Comparison of ENCODE assay signal across 16 cellular contexts in the genomic region with DNA sequence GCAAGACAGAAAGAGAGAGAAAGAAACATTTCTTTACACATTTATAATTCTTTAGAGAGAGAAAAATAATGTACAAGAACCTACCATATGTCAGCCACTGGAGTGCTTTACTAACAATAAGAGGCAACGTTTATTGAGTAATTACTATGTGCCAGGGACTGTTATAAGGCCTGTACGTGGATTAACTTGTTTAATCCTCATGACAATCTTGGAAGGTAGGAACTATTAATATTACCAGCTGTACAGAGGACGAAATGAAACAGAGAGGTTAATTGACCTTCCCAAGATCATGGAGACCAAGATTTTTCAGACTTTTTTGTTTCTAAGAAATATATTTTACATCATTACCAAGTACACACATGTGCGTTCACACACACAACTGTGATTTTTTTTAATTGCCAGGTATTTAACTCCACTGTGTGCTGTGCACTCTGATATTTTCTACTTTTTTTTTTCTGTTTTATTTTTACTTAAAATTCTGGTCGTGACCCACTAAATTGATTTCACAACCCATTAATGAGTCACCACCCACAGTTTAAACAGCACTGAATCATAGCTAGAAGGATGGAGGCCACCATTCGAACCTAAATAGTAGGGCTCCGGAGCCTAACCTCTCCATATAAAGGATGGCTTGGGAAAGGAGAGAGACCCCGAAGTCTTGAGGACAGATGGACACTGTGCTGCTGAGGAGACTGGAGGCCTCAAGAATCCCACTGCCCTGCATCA. TPM values are rescaled to one million over a fixed set of nuclear protein-coding genes. Genes with fewer than 3 reads are reported as not detected.
DNase-seq lines count a peak whose midpoint lies in the region; FAIRE-seq and TF ChIP-seq lines count a peak whose summit lies in the region.
"Had no signal": no experiment of that assay in that cellular context is flagged by ENCODE, and none has a peak within 500 bp of the region (broad histone marks: within the 10 kb centered on the region; RNA-seq: fewer than 3 reads in every experiment).

No MANE protein-coding gene starts in this region.

- no peaks in the 10 kb centered on the region for H3K36me3 ChIP-seq in adrenal gland (replicated peaks in 1 of 2)
- H3K36me3 ChIP-seq in CD4-positive, alpha-beta memory T cell (ENCODE audit: insufficient read depth, low read length), result no peaks in the 10 kb centered on the region

- H3K9me3 ChIP-seq in adrenal gland (replicated peaks in 1 of 3), result no peaks in the 10 kb centered on the region
- no peaks in the 10 kb centered on the region for H3K9me3 ChIP-seq in CD4-positive, alpha-beta memory T cell (ENCODE audit: control insufficient read depth in 1 of 2, low read length in 2 of 2)
- H3K9me3 ChIP-seq: Peyer's patch had no signal

- no peak for TF ChIP-seq CTCF in HFFc6 (IDR thresholded peaks at IDR 0.05)
- no peak for TF ChIP-seq CTCF in adrenal gland (IDR thresholded peaks at IDR 0.05)
- TF ChIP-seq CTCF in foreskin fibroblast (IDR thresholded peaks at IDR 0.05; ENCODE audit: low read depth, low read length), result no peak

- peaks cover 41 to 43% of the 10 kb centered on the region in 2 donors for H3K4me1 ChIP-seq in adrenal gland (replicated peaks in 1 of 2)
- peaks cover 10% of the 10 kb centered on the region for H3K4me1 ChIP-seq in CD4-positive, alpha-beta memory T cell (ENCODE audit: insufficient read depth, low read length)

- CTCF ChIA-PET in CD4-positive, alpha-beta memory T cell (lab: Charles Lee; ENCODE audit: partially characterized antibody), result no interaction called here

- H3K27ac Mint-ChIP-seq in HFFc6, result peak overlapping the region; percentile 90
- H3K27ac Mint-ChIP-seq in CD4-positive, alpha-beta memory T cell, result no peak overlapping the region
- no peak overlapping the region for H3K27ac Mint-ChIP-seq in activated T-helper 2 cell treated with anti-CD3 and anti-CD28 coated beads, Interferon-gamma antibody, Interleukin-2, Interleukin-4, amounts not matched to agents 10 μg/mL and 5 μg/mL and 100 μg/mL, durations not matched to agents 14 hours and 24 hours and 36 hours

- no peaks in the 10 kb centered on the region for H3K9me3 Mint-ChIP-seq in HFFc6
- H3K9me3 Mint-ChIP-seq in CD4-positive, alpha-beta memory T cell, result no peaks in the 10 kb centered on the region
- H3K9me3 Mint-ChIP-seq in activated T-helper 2 cell treated with anti-CD3 and anti-CD28 coated beads, Interferon-gamma antibody, Interleukin-2, Interleukin-4, amounts not matched to agents 10 μg/mL and 5 μg/mL and 100 μg/mL, durations not matched to agents 14 hours and 24 hours and 36 hours, result no peaks in the 10 kb centered on the region
- H3K9me3 Mint-ChIP-seq: activated T-cell treated with anti-CD3 and anti-CD28 coated beads, Interleukin-2, amount 50 U/mL, for 4 hours had no signal

- H3K4me3 ChIP-seq in adrenal gland, result no peak overlapping the region
- H3K4me3 ChIP-seq in foreskin fibroblast (ENCODE audit: low read depth in 1 of 2, low read length in 2 of 2), result peak overlapping the region in 1 of 2 donors; percentile 2
- H3K4me3 ChIP-seq in CD4-positive, alpha-beta memory T cell (ENCODE audit: low read length in 2 of 2), result no peak overlapping the region
- H3K4me3 ChIP-seq: lung, Peyer's patch had no signal

- H3K36me3 Mint-ChIP-seq in HFFc6 (ENCODE audit: low read depth), result peaks cover 10% of the 10 kb centered on the region
- H3K36me3 Mint-ChIP-seq in CD4-positive, alpha-beta memory T cell, result no peaks in the 10 kb centered on the region
- H3K36me3 Mint-ChIP-seq in activated T-helper 2 cell treated with anti-CD3 and anti-CD28 coated beads, Interferon-gamma antibody, Interleukin-2, Interleukin-4, amounts not matched to agents 10 μg/mL and 5 μg/mL and 100 μg/mL, durations not matched to agents 14 hours and 24 hours and 36 hours (ENCODE audit: low read depth), result no peaks in the 10 kb centered on the region

- POLR2A ChIA-PET in CD4-positive, alpha-beta memory T cell (lab: Charles Lee; ENCODE audit: partially characterized antibody), result interaction anchor here (0.9 kb wide), 1 partner anchor 10 kb away, joined by 3 read pairs; no protein-coding TSS in a partner anchor

- no peak for TF ChIP-seq POLR2A in adrenal gland (IDR thresholded peaks at IDR 0.05)

- peak overlapping the region; percentile 31 to 84 (median 67) for H3K27ac ChIP-seq in adrenal gland
- H3K27ac ChIP-seq in CD4-positive, alpha-beta memory T cell (ENCODE audit: low read depth, low read length), result no peak overlapping the region

- intact Hi-C loops in adrenal gland (cut with DNase I), result no loop called here
- intact Hi-C loops in CD4-positive, alpha-beta memory T cell (cut with micrococcal nuclease), result loop anchor here (5.0 kb wide), 1 partner anchor 33 kb away; no protein-coding TSS in a partner anchor
- intact Hi-C loops in activated T-helper 2 cell treated with anti-CD3 and anti-CD28 coated beads, Interferon-gamma antibody, Interleukin-2, Interleukin-4, amounts not matched to agents 10 μg/mL and 5 μg/mL and 100 μg/mL, durations not matched to agents 14 hours and 24 hours and 36 hours (cut with micrococcal nuclease), result no loop called here

- peaks cover 61% of the 10 kb centered on the region for H3K4me1 Mint-ChIP-seq in HFFc6 (ENCODE audit: low read depth)
- peaks cover 3 to 11% (median 5%) of the 10 kb centered on the region in 4 donors for H3K4me1 Mint-ChIP-seq in CD4-positive, alpha-beta memory T cell
- H3K4me1 Mint-ChIP-seq in activated T-helper 2 cell treated with anti-CD3 and anti-CD28 coated beads, Interferon-gamma antibody, Interleukin-2, Interleukin-4, amounts not matched to agents 10 μg/mL and 5 μg/mL and 100 μg/mL, durations not matched to agents 14 hours and 24 hours and 36 hours (ENCODE audit: low read depth), result peaks cover 7% of the 10 kb centered on the region

- peaks cover 2% of the 10 kb centered on the region for H3K27me3 Mint-ChIP-seq in HFFc6 (ENCODE audit: insufficient read depth)
- peaks cover 2 to 7% of the 10 kb centered on the region in 2 donors for H3K27me3 Mint-ChIP-seq in CD4-positive, alpha-beta memory T cell
- H3K27me3 Mint-ChIP-seq in activated T-helper 2 cell treated with anti-CD3 and anti-CD28 coated beads, Interferon-gamma antibody, Interleukin-2, Interleukin-4, amounts not matched to agents 10 μg/mL and 5 μg/mL and 100 μg/mL, durations not matched to agents 14 hours and 24 hours and 36 hours (ENCODE audit: low read depth), result peaks cover 21% of the 10 kb centered on the region

- 27 to 36% (median 29%) methylated on average over 8 of the region's 8 CpGs for WGBS in adrenal gland, 4 donors

- peak; percentile 76 for DNase-seq in A172 (ENCODE audit: low spot score)
- DNase-seq in HFFc6, result peak; percentile 84
- DNase-seq in adrenal gland, result peak in 2 of 7 donors; percentile 47 to 53
- peak; percentile 83 to 92 for DNase-seq in foreskin fibroblast
- DNase-seq in CD4-positive, alpha-beta memory T cell, result no peak
- no peak for DNase-seq in GM19238 (ENCODE audit: insufficient read length, low spot score)
- no peak for DNase-seq in HTR-8/SVneo (ENCODE audit: insufficient read length, low spot score)
- no peak for DNase-seq in activated T-helper 2 cell treated with anti-CD3 and anti-CD28 coated beads, Interferon-gamma antibody, Interleukin-2, Interleukin-4, amounts not matched to agents 10 μg/mL and 5 μg/mL and 100 μg/mL, durations not matched to agents 14 hours and 24 hours and 36 hours (ENCODE audit: low spot score)
- DNase-seq: activated T-cell treated with anti-CD3 and anti-CD28 coated beads, Interleukin-2, amount 50 U/mL, for 4 hours; glutamatergic neuron; Peyer's patch; stimulated activated CD4-positive, alpha-beta T cell treated with anti-CD3 and anti-CD28 coated beads, Interleukin-4, amount 100 ng/mL, for 24 hours; substantia nigra had no signal

- H3K27me3 ChIP-seq in adrenal gland, result no peaks in the 10 kb centered on the region
- peaks cover 7% of the 10 kb centered on the region for H3K27me3 ChIP-seq in CD4-positive, alpha-beta memory T cell (ENCODE audit: insufficient read depth, low read length)
- H3K27me3 ChIP-seq: Peyer's patch had no signal

- no peak for FAIRE-seq in HTR-8/SVneo (lab: Jason Lieb, UNC)
- FAIRE-seq: G401.6, TTC549 had no signal

- H3K4me3 Mint-ChIP-seq in HFFc6, result peak overlapping the region; percentile 81
- H3K4me3 Mint-ChIP-seq in CD4-positive, alpha-beta memory T cell, result no peak overlapping the region
- H3K4me3 Mint-ChIP-seq in activated T-helper 2 cell treated with anti-CD3 and anti-CD28 coated beads, Interferon-gamma antibody, Interleukin-2, Interleukin-4, amounts not matched to agents 10 μg/mL and 5 μg/mL and 100 μg/mL, durations not matched to agents 14 hours and 24 hours and 36 hours (ENCODE audit: low read depth), result no peak overlapping the region
- H3K4me3 Mint-ChIP-seq: activated T-cell treated with anti-CD3 and anti-CD28 coated beads, Interleukin-2, amount 50 U/mL, for 4 hours had no signal

RNA-seq across cellular contexts. Expression of a gene that starts 21.4 kb away (rescaled TPM):
- total RNA-seq in A172 (2014; rRNA removed; shearing (Covaris generic)), result 7.5 and 15.4 TPM in 2 replicates
- 100 to 1,000 TPM; 282 to 328 (median 310) TPM for total RNA-seq in HFFc6 (2021; fragmentation: NEBNext Ultra II Directional; extraction: Animal tissue kit (Norgen Biotek cat#: 25700))
- 10 to 100 TPM in 7 of 8 donors, 1 to 10 TPM in 1; 9.5 to 31.7 (median 18.7) TPM for total RNA-seq in adrenal gland
- 10 to 100 TPM; 28.5 to 31.5 (median 29.0) TPM for polyA plus RNA-seq in adrenal gland
- not detected for total RNA-seq in CD4-positive, alpha-beta memory T cell
- polyA plus RNA-seq in CD4-positive, alpha-beta memory T cell, result not detected
- not detected in 2 replicates for total RNA-seq in activated T-helper 2 cell treated with anti-CD3 and anti-CD28 coated beads, Interferon-gamma antibody, Interleukin-2, Interleukin-4, amounts not matched to agents 10 μg/mL and 5 μg/mL and 100 μg/mL, durations not matched to agents 14 hours and 24 hours and 36 hours

RNA-seq across cellular contexts. Expression of a gene that starts 48.4 kb away (rescaled TPM):
- total RNA-seq in A172 (2014; rRNA removed; shearing (Covaris generic)), result 88.1 and 89.0 TPM in 2 replicates
- total RNA-seq in HFFc6 (2021; fragmentation: NEBNext Ultra II Directional; extraction: Animal tissue kit (Norgen Biotek cat#: 25700)), result 10 to 100 TPM; 40.4 to 49.8 (median 46.2) TPM
- total RNA-seq in adrenal gland, result 10 to 100 TPM; 32.6 to 63.4 (median 44.0) TPM
- 100 to 1,000 TPM in 1 of 3 donors, 10 to 100 TPM in 2; 12.4 to 160 (median 57.0) TPM for polyA plus RNA-seq in adrenal gland
- 100 to 1,000 TPM; 230 to 235 TPM for total RNA-seq in CD4-positive, alpha-beta memory T cell
- polyA plus RNA-seq in CD4-positive, alpha-beta memory T cell, result 10 to 100 TPM; 34.8 to 78.9 TPM
- total RNA-seq in activated T-helper 2 cell treated with anti-CD3 and anti-CD28 coated beads, Interferon-gamma antibody, Interleukin-2, Interleukin-4, amounts not matched to agents 10 μg/mL and 5 μg/mL and 100 μg/mL, durations not matched to agents 14 hours and 24 hours and 36 hours, result 82.3 and 86.1 TPM in 2 replicates

Comparison
In these comparisons a context has a peak if more than half of its experiments do, and no peak if none do; other contexts are left out.
1. DNase-seq: peak in A172 (single experiment), HFFc6 (single experiment) and foreskin fibroblast (2 of 2); none in CD4-positive, alpha-beta memory T cell (0 of 5), GM19238 (single experiment), HTR-8/SVneo (single experiment) and activated T-helper 2 cell treated with anti-CD3 and anti-CD28 coated beads, Interferon-gamma antibody, Interleukin-2, Interleukin-4, amounts not matched to agents 10 μg/mL and 5 μg/mL and 100 μg/mL, durations not matched to agents 14 hours and 24 hours and 36 hours (single experiment).
2. RNA of a gene that starts 21.4 kb away (total RNA-seq): 282 to 328 TPM in HFFc6; 9.5 to 31.7 TPM in adrenal gland, 7.5 to 15.4 TPM in A172, not detected in activated T-helper 2 cell treated with anti-CD3 and anti-CD28 coated beads, Interferon-gamma antibody, Interleukin-2, Interleukin-4, amounts not matched to agents 10 μg/mL and 5 μg/mL and 100 μg/mL, durations not matched to agents 14 hours and 24 hours and 36 hours and not detected in CD4-positive, alpha-beta memory T cell; every median in the first group is over 4 times any median in the second.